1 cellular context compared by ENCODE assay signal in genomic region chr20:44961024-44961866, GRCh38.
TF ChIP-seq lines count a peak whose summit lies in the region.

No MANE protein-coding gene starts in this region.

TF ChIP-seq in H1, 55 proteins besides CTCF, POLR2A, EP300 and RAD21:
- TF ChIP-seq EGR1 (IDR thresholded peaks at IDR 0.05; ENCODE audit: borderline replicate concordance, low read depth, low read length): peak; percentile 36; the same call in 1 of the 2 replicates
- no peak for TF ChIP-seq TAF7 (optimal IDR thresholded peaks at IDR 0.05; ENCODE audit: borderline replicate concordance, low read depth, low read length)
TF ChIP-seq in H1: peak in this region for 1.
